Comparison of ENCODE assay signal across 28 cellular contexts in genomic region chr1:178493301-178493741, GRCh38. TPM values are rescaled to one million over a fixed set of nuclear protein-coding genes. Genes with fewer than 3 reads are reported as not detected.
"Had no signal": no experiment of that assay in that cellular context is flagged by ENCODE, and none has a peak within 500 bp of the region (broad histone marks: within the 10 kb centered on the region; RNA-seq: fewer than 3 reads in every experiment).

No MANE protein-coding gene starts in this region.

- ATAC-seq: heart right ventricle; left ventricle myocardium superior; stimulated activated naive B cell treated with anti-CD40 and anti-IgM and Interleukin-4, amounts not matched to agents 10 μg/mL and 1 μg/mL and 100 μg/mL, for 72 hours; upper lobe of right lung had no signal

- H3K27me3 ChIP-seq: colonic mucosa, heart right ventricle, sigmoid colon, testis, tibial nerve, upper lobe of right lung had no signal

- H3K4me1 ChIP-seq: colonic mucosa, parathyroid adenoma, psoas muscle, sigmoid colon, testis, tibial nerve, upper lobe of right lung had no signal

- DNase-seq: caudate nucleus; colonic mucosa; dermis blood vessel endothelial cell; effector CD4-positive, alpha-beta T cell; heart right ventricle; immature natural killer cell; left ventricle myocardium superior; mesendoderm; naive B cell; psoas muscle; retina; sigmoid colon; stimulated activated CD4-positive, alpha-beta T cell treated with anti-CD3 and anti-CD28 coated beads, Interleukin-2, amount 100 ng/mL, for 24 hours; stimulated activated CD4-positive, alpha-beta T cell treated with anti-CD3 and anti-CD28 coated beads, Interleukin-4, amount 100 ng/mL, for 4 hours; stimulated activated naive B cell treated with anti-CD40 and anti-IgM and Interleukin-4, amounts not matched to agents 10 μg/mL and 1 μg/mL and 100 μg/mL, for 72 hours; stimulated activated naive CD8-positive, alpha-beta T cell treated with anti-CD3 and anti-CD28 coated beads, Interleukin-15, amount 100 ng/mL, for 72 hours; testis; upper lobe of right lung had no signal

- H3K27ac ChIP-seq: colonic mucosa, heart right ventricle, parathyroid adenoma, psoas muscle, sigmoid colon, skin epidermis, testis, tibial nerve, upper lobe of right lung had no signal

- H2AFZ ChIP-seq: parathyroid adenoma had no signal

- H3K79me2 ChIP-seq: parathyroid adenoma had no signal

- H3K9ac ChIP-seq: parathyroid adenoma had no signal

- H3K9me3 ChIP-seq: colonic mucosa, heart right ventricle, psoas muscle, sigmoid colon, testis, tibial nerve, upper lobe of right lung had no signal

- H3K4me3 ChIP-seq: colonic mucosa, heart right ventricle, psoas muscle, sigmoid colon, skin epidermis, testis, tibial nerve, upper lobe of right lung had no signal

- H3K36me3 ChIP-seq: colonic mucosa, heart right ventricle, sigmoid colon, tibial nerve, upper lobe of right lung had no signal

RNA-seq across cellular contexts. Expression of gene CLEC20A, which starts 3.4 kb away (rescaled TPM):
- total RNA-seq: cerebellum, colonic mucosa, dermis blood vessel endothelial cell, frontal cortex, heart right ventricle, left ventricle myocardium superior, lung microvascular endothelial cell, sigmoid colon, subcutaneous adipose tissue, upper lobe of right lung had no signal
- polyA plus RNA-seq: esophagus, heart right ventricle, keratinocyte, psoas muscle had no signal

RNA-seq across cellular contexts. Expression of gene TEX35, which starts 19.6 kb away (rescaled TPM):
- total RNA-seq: cerebellum, colonic mucosa, dermis blood vessel endothelial cell, frontal cortex, left ventricle myocardium superior, lung microvascular endothelial cell, psoas muscle, sigmoid colon, subcutaneous adipose tissue, upper lobe of right lung had no signal
- polyA plus RNA-seq: immature natural killer cell, neural cell, psoas muscle, sigmoid colon had no signal
